In genomic region chr15:66387176-66388056, GRCh38 we compare ENCODE assay signal across 1 cellular context.
TF ChIP-seq lines count a peak whose summit lies in the region.

No MANE protein-coding gene starts in this region.

TF ChIP-seq in A549, 52 proteins besides CTCF, POLR2A, EP300 and RAD21 (continued from another document):
- TF ChIP-seq, protein P1, sequence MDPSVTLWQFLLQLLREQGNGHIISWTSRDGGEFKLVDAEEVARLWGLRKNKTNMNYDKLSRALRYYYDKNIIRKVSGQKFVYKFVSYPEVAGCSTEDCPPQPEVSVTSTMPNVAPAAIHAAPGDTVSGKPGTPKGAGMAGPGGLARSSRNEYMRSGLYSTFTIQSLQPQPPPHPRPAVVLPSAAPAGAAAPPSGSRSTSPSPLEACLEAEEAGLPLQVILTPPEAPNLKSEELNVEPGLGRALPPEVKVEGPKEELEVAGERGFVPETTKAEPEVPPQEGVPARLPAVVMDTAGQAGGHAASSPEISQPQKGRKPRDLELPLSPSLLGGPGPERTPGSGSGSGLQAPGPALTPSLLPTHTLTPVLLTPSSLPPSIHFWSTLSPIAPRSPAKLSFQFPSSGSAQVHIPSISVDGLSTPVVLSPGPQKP (IDR thresholded peaks at IDR 0.05; ENCODE audit: low read depth, low read length) = no peak
- no peak for TF ChIP-seq PBX3 (IDR thresholded peaks at IDR 0.05)
- TF ChIP-seq NR3C1 (IDR thresholded peaks at IDR 0.05) = no peak
- no peak for TF ChIP-seq ESRRA (IDR thresholded peaks at IDR 0.05; ENCODE audit: borderline replicate concordance, low read length)
- no peak for TF ChIP-seq NPAS2 (CRISPR knock-in tag; IDR thresholded peaks at IDR 0.05; ENCODE audit: borderline replicate concordance)
- TF ChIP-seq KDM1A (IDR thresholded peaks at IDR 0.05; ENCODE audit: low read depth) = no peak
- no peak for TF ChIP-seq ATOH8 (CRISPR knock-in tag; IDR thresholded peaks at IDR 0.05; ENCODE audit: low read depth)
- no peak for TF ChIP-seq RCOR1 (IDR thresholded peaks at IDR 0.05; ENCODE audit: low read depth, low read length)
- TF ChIP-seq HMGXB4 (CRISPR knock-in tag; IDR thresholded peaks at IDR 0.05; ENCODE audit: borderline replicate concordance) = 0 out of 2 replicates have a peak, but pooled peaks have one; percentile 46
- TF ChIP-seq POLR2AphosphoS2 (conservative IDR thresholded peaks at IDR 0.05; ENCODE audit: low read length) = no peak
- TF ChIP-seq SREBF2 (IDR thresholded peaks at IDR 0.05) = no peak
- TF ChIP-seq CHD2 (IDR thresholded peaks at IDR 0.05; ENCODE audit: low read length, partially characterized antibody) = no peak
- 0 out of 2 replicates have a peak, but pooled peaks have one; percentile 11 for TF ChIP-seq E2F6 (IDR thresholded peaks at IDR 0.05; ENCODE audit: borderline replicate concordance, low read depth)
- no peak for TF ChIP-seq GATA3 (IDR thresholded peaks at IDR 0.05; ENCODE audit: borderline replicate concordance)
- no peak for TF ChIP-seq BCL3 (IDR thresholded peaks at IDR 0.05)
- TF ChIP-seq JUNB (IDR thresholded peaks at IDR 0.05) = no peak
- TF ChIP-seq RARB (CRISPR knock-in tag; IDR thresholded peaks at IDR 0.05) = no peak
- no peak for TF ChIP-seq EHMT2 (IDR thresholded peaks at IDR 0.05; ENCODE audit: low read depth)
- TF ChIP-seq HOXA7 (CRISPR knock-in tag; IDR thresholded peaks at IDR 0.05) = no peak
- no peak for TF ChIP-seq TP53 (CRISPR knock-in tag; IDR thresholded peaks at IDR 0.05)
- TF ChIP-seq RFX5 (IDR thresholded peaks at IDR 0.05) = no peak
- no peak for TF ChIP-seq CBX8 (IDR thresholded peaks at IDR 0.05)
- TF ChIP-seq ZC3H11A (IDR thresholded peaks at IDR 0.05) = no peak
- TF ChIP-seq RNF2 (IDR thresholded peaks at IDR 0.05; ENCODE audit: borderline replicate concordance, low read depth) = no peak
TF ChIP-seq in A549: peak in this region for 8.
